In the genomic region with DNA sequence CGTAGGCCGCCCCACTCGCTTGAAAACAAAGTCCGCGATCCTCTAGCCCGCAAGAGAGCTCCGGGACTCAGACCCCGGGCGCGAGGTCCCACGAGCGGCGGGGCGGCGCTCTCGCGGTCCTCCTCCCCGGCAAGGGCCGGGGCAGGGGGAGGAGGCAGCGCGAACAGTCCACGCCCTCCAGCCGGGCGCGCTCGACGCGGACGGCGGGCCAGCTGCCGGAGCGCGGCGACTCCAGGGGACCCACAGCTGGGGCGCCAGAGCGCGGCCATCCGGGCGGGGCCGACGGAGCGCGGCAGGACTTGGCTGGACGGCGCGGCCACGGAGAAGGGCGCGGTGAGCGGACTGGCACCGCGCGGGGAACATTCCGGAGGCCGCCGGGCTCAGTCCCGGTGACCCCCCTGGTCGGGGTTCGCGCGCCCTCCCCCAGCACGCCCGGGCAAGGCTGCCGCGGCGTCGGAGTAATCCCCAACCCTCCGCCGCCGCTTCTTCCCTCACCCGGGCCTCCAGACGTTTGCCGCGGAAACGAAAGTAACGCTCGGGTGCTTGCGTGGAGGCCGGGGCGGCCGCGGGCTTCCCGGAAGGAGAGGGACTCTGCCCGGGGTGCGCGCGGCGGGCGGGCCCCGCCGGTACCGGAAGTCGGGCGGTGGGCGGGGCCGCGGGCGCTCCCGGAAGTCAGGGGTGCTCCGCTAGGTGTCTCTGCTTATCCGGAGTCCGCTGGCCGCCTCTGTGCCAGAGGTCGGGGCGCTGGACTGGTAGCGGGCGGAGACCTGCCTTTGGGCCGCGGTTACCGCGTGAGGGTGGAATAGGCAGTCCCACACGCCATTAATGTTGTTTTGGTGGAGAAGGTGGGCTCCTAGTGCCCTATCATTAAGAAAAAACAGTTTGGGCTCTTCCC, we compare ENCODE assay signal across 1 cellular context.
TF ChIP-seq lines count a peak whose summit lies in the region.

Gene RIPK1, plus strand, starts transcription at position 166 of the 895 bp plus-strand sequence. CDS start 8,330 bp downstream, outside the sequence.

TF ChIP-seq in HepG2, 621 proteins besides CTCF, POLR2A, EP300 and RAD21 (continued from another document and continues in another):
- TF ChIP-seq SP1 (IDR thresholded peaks at IDR 0.05) (no peak), SP1 (CRISPR knock-in tag; IDR thresholded peaks at IDR 0.05) (peak; percentile 85), RCOR2 (CRISPR knock-in tag; IDR thresholded peaks at IDR 0.05) (no peak), TBP (CRISPR knock-in tag; IDR thresholded peaks at IDR 0.05) (no peak), ZBTB42 (CRISPR knock-in tag; IDR thresholded peaks at IDR 0.05) (no peak; the same call in 1 of the 2 replicates), ATF4 (CRISPR knock-in tag; IDR thresholded peaks at IDR 0.05) (peak in 1 of 2 experiments; percentile 63; a peak in 2 of 4 replicates), ZGPAT (CRISPR knock-in tag; IDR thresholded peaks at IDR 0.05) (peak; percentile 81), ZNF530 (CRISPR knock-in tag; IDR thresholded peaks at IDR 0.05; ENCODE audit: low read depth) (no peak), HNF4G (IDR thresholded peaks at IDR 0.05; ENCODE audit: borderline replicate concordance, low read depth, low read length) (peak; percentile 73), HNF4G (CRISPR knock-in tag; IDR thresholded peaks at IDR 0.05; ENCODE audit: borderline replicate concordance, low read depth) (peak; percentile 47; the same call in 1 of the 2 replicates), TAF15 (IDR thresholded peaks at IDR 0.05; ENCODE audit: low read depth, low read length, poor library complexity, severe bottlenecking) (peak; percentile 87), ZNF781 (CRISPR knock-in tag; IDR thresholded peaks at IDR 0.05; ENCODE audit: borderline replicate concordance, not compliant biosample characterization) (peak; percentile 90), GFI1 (CRISPR knock-in tag; IDR thresholded peaks at IDR 0.05; ENCODE audit: borderline replicate concordance) (peak; percentile 82; the same call in 1 of the 2 replicates), ZNF777 (CRISPR knock-in tag; IDR thresholded peaks at IDR 0.05) (peak; percentile 99), ERF (CRISPR knock-in tag; IDR thresholded peaks at IDR 0.05) (peak; percentile 75), SOX6 (IDR thresholded peaks at IDR 0.05) (no peak), SOX6 (CRISPR knock-in tag; IDR thresholded peaks at IDR 0.05) (peak; percentile 58), ZNF816 (CRISPR knock-in tag; IDR thresholded peaks at IDR 0.05; ENCODE audit: borderline replicate concordance) (peak; percentile 98), ARNT (IDR thresholded peaks at IDR 0.05) (no peak), ZBTB8A (CRISPR knock-in tag; IDR thresholded peaks at IDR 0.05; ENCODE audit: borderline replicate concordance, low read depth) (no peak), CEBPG (CRISPR knock-in tag; IDR thresholded peaks at IDR 0.05) (no peak; the same call in 1 of the 2 replicates), MYPOP (CRISPR knock-in tag; IDR thresholded peaks at IDR 0.05) (peak; percentile 57; the same call in 1 of the 2 replicates), ZNF552 (CRISPR knock-in tag; IDR thresholded peaks at IDR 0.05; ENCODE audit: borderline replicate concordance) (peak; percentile 16; the same call in 1 of the 2 replicates), ZNF142 (CRISPR knock-in tag; IDR thresholded peaks at IDR 0.05) (peak; percentile 97), SYNCRIP (IDR thresholded peaks at IDR 0.05; ENCODE audit: insufficient read depth, low read depth, low read length) (no peak), RARG (CRISPR knock-in tag; IDR thresholded peaks at IDR 0.05; ENCODE audit: low read depth) (no peak), ZNF382 (CRISPR knock-in tag; IDR thresholded peaks at IDR 0.05; ENCODE audit: borderline replicate concordance) (no peak), KLF6 (CRISPR knock-in tag; IDR thresholded peaks at IDR 0.05) (peak; percentile 76; the same call in 1 of the 2 replicates), ZNF224 (CRISPR knock-in tag; IDR thresholded peaks at IDR 0.05) (peak; percentile 83), ZNF570 (CRISPR knock-in tag; IDR thresholded peaks at IDR 0.05; ENCODE audit: borderline replicate concordance) (no peak), ZC3H4 (CRISPR knock-in tag; IDR thresholded peaks at IDR 0.05; ENCODE audit: borderline replicate concordance) (no peak), REL (CRISPR knock-in tag; conservative IDR thresholded peaks at IDR 0.05) (peak; percentile 62; the same call in 1 of the 2 replicates), NR0B2 (CRISPR knock-in tag; IDR thresholded peaks at IDR 0.05) (no peak), MTF2 (CRISPR knock-in tag; IDR thresholded peaks at IDR 0.05; ENCODE audit: borderline replicate concordance) (peak; percentile 83; the same call in 1 of the 2 replicates), ZMYM3 (CRISPR knock-in tag; IDR thresholded peaks at IDR 0.05) (0 out of 2 replicates have a peak, but pooled peaks have one; percentile 1), ZNF569 (CRISPR knock-in tag; IDR thresholded peaks at IDR 0.05; ENCODE audit: borderline replicate concordance) (no peak), IRF2 (CRISPR knock-in tag; IDR thresholded peaks at IDR 0.05) (peak; percentile 92), NCOA2 (CRISPR knock-in tag; IDR thresholded peaks at IDR 0.05) (0 out of 2 replicates have a peak, but pooled peaks have one; percentile 36), ZNF567 (CRISPR knock-in tag; IDR thresholded peaks at IDR 0.05; ENCODE audit: borderline replicate concordance) (no peak), ZZZ3 (CRISPR knock-in tag; IDR thresholded peaks at IDR 0.05; ENCODE audit: borderline replicate concordance) (no peak)
- TF ChIP-seq, protein P1, sequence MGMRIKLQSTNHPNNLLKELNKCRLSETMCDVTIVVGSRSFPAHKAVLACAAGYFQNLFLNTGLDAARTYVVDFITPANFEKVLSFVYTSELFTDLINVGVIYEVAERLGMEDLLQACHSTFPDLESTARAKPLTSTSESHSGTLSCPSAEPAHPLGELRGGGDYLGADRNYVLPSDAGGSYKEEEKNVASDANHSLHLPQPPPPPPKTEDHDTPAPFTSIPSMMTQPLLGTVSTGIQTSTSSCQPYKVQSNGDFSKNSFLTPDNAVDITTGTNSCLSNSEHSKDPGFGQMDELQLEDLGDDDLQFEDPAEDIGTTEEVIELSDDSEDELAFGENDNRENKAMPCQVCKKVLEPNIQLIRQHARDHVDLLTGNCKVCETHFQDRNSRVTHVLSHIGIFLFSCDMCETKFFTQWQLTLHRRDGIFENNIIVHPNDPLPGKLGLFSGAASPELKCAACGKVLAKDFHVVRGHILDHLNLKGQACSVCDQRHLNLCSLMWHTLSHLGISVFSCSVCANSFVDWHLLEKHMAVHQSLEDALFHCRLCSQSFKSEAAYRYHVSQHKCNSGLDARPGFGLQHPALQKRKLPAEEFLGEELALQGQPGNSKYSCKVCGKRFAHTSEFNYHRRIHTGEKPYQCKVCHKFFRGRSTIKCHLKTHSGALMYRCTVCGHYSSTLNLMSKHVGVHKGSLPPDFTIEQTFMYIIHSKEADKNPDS (CRISPR knock-in tag; IDR thresholded peaks at IDR 0.05) = peak; percentile 58; the same call in 1 of the 2 replicates
- TF ChIP-seq, protein P2, sequence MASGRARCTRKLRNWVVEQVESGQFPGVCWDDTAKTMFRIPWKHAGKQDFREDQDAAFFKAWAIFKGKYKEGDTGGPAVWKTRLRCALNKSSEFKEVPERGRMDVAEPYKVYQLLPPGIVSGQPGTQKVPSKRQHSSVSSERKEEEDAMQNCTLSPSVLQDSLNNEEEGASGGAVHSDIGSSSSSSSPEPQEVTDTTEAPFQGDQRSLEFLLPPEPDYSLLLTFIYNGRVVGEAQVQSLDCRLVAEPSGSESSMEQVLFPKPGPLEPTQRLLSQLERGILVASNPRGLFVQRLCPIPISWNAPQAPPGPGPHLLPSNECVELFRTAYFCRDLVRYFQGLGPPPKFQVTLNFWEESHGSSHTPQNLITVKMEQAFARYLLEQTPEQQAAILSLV (CRISPR knock-in tag; IDR thresholded peaks at IDR 0.05; ENCODE audit: borderline replicate concordance) = no peak; the same call in 1 of the 2 replicates
- TF ChIP-seq, protein P3, sequence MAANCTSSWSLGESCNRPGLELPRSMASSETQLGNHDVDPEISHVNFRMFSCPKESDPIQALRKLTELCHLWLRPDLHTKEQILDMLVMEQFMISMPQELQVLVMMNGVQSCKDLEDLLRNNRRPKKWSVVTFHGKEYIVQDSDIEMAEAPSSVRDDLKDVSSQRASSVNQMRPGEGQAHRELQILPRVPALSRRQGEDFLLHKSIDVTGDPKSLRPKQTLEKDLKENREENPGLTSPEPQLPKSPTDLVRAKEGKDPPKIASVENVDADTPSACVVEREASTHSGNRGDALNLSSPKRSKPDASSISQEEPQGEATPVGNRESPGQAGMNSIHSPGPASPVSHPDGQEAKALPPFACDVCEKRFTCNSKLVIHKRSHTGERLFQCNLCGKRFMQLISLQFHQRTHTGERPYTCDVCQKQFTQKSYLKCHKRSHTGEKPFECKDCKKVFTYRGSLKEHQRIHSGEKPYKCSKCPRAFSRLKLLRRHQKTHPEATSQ (CRISPR knock-in tag; IDR thresholded peaks at IDR 0.05; ENCODE audit: borderline replicate concordance) = no peak
- TF ChIP-seq, protein P4, sequence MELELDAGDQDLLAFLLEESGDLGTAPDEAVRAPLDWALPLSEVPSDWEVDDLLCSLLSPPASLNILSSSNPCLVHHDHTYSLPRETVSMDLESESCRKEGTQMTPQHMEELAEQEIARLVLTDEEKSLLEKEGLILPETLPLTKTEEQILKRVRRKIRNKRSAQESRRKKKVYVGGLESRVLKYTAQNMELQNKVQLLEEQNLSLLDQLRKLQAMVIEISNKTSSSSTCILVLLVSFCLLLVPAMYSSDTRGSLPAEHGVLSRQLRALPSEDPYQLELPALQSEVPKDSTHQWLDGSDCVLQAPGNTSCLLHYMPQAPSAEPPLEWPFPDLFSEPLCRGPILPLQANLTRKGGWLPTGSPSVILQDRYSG (CRISPR knock-in tag; IDR thresholded peaks at IDR 0.05) = peak; percentile 73; the same call in 1 of the 2 replicates
- TF ChIP-seq, protein P5, sequence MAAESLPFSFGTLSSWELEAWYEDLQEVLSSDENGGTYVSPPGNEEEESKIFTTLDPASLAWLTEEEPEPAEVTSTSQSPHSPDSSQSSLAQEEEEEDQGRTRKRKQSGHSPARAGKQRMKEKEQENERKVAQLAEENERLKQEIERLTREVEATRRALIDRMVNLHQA (CRISPR knock-in tag; IDR thresholded peaks at IDR 0.05) = no peak
